ENCODE assay signal across 8 cellular contexts in genomic region chr4:56656346-56656643, GRCh38. TPM values are rescaled to one million over a fixed set of nuclear protein-coding genes. Genes with fewer than 3 reads are reported as not detected.
DNase-seq lines count a peak whose midpoint lies in the region; ATAC-seq and TF ChIP-seq lines count a peak whose summit lies in the region.
"Had no signal": no experiment of that assay in that cellular context is flagged by ENCODE, and none has a peak within 500 bp of the region (broad histone marks: within the 10 kb centered on the region; RNA-seq: fewer than 3 reads in every experiment).

No MANE protein-coding gene starts in this region.

- no peak for DNase-seq in activated T-helper 2 cell treated with anti-CD3 and anti-CD28 coated beads, Interferon-gamma antibody, Interleukin-2, Interleukin-4, amounts not matched to agents 10 μg/mL and 5 μg/mL and 100 μg/mL, durations not matched to agents 14 hours and 24 hours and 36 hours (ENCODE audit: low spot score)
- DNase-seq in Right ventricle myocardium superior: peak; percentile 47
- DNase-seq in retinal pigment epithelial cell (ENCODE audit: low read depth): no peak
- DNase-seq in NCI-H2196 (lab: John Stamatoyannopoulos, UW; ENCODE audit: unreplicated experiment): no peak
- no peak for DNase-seq in NCI-H446 treated with DMSO at 0.1 percent for 48 hours (lab: John Stamatoyannopoulos, UW)

- peaks cover 13% of the 10 kb centered on the region for H3K36me3 Mint-ChIP-seq in activated T-helper 2 cell treated with anti-CD3 and anti-CD28 coated beads, Interferon-gamma antibody, Interleukin-2, Interleukin-4, amounts not matched to agents 10 μg/mL and 5 μg/mL and 100 μg/mL, durations not matched to agents 14 hours and 24 hours and 36 hours (ENCODE audit: low read depth)

- H3K9me3 Mint-ChIP-seq in activated T-helper 2 cell treated with anti-CD3 and anti-CD28 coated beads, Interferon-gamma antibody, Interleukin-2, Interleukin-4, amounts not matched to agents 10 μg/mL and 5 μg/mL and 100 μg/mL, durations not matched to agents 14 hours and 24 hours and 36 hours: no peaks in the 10 kb centered on the region

- TF ChIP-seq CTCF in retinal pigment epithelial cell (conservative IDR thresholded peaks at IDR 0.05; ENCODE audit: low read depth, low read length): peak; percentile 32

- peaks cover 51% of the 10 kb centered on the region for H3K4me1 Mint-ChIP-seq in activated T-helper 2 cell treated with anti-CD3 and anti-CD28 coated beads, Interferon-gamma antibody, Interleukin-2, Interleukin-4, amounts not matched to agents 10 μg/mL and 5 μg/mL and 100 μg/mL, durations not matched to agents 14 hours and 24 hours and 36 hours (ENCODE audit: low read depth)

- peaks cover 37% of the 10 kb centered on the region for H3K27me3 Mint-ChIP-seq in activated T-helper 2 cell treated with anti-CD3 and anti-CD28 coated beads, Interferon-gamma antibody, Interleukin-2, Interleukin-4, amounts not matched to agents 10 μg/mL and 5 μg/mL and 100 μg/mL, durations not matched to agents 14 hours and 24 hours and 36 hours (ENCODE audit: low read depth)

- peak; percentile 43 for ATAC-seq in HG03442 (IDR thresholded peaks at IDR 0.05; ENCODE audit: unreplicated experiment)
- peak; percentile 48 for ATAC-seq in Right ventricle myocardium superior (ENCODE audit: poor library complexity)
- ATAC-seq in HG02588 (IDR thresholded peaks at IDR 0.05; ENCODE audit: unreplicated experiment): no peak

- no peak overlapping the region for H3K27ac Mint-ChIP-seq in activated T-helper 2 cell treated with anti-CD3 and anti-CD28 coated beads, Interferon-gamma antibody, Interleukin-2, Interleukin-4, amounts not matched to agents 10 μg/mL and 5 μg/mL and 100 μg/mL, durations not matched to agents 14 hours and 24 hours and 36 hours

- intact Hi-C loops in activated T-helper 2 cell treated with anti-CD3 and anti-CD28 coated beads, Interferon-gamma antibody, Interleukin-2, Interleukin-4, amounts not matched to agents 10 μg/mL and 5 μg/mL and 100 μg/mL, durations not matched to agents 14 hours and 24 hours and 36 hours (cut with micrococcal nuclease): loop anchor here (10.0 kb wide), 2 partner anchors 191 to 319 kb away; partner anchors contain the start of genes NOA1, POLR2B and SRP72
- intact Hi-C loops in Right ventricle myocardium superior (cut with DNase I): no loop called here

- peak overlapping the region; percentile 48 for H3K4me3 ChIP-seq in retinal pigment epithelial cell (ENCODE audit: low read length)

- peak overlapping the region; percentile 66 for H3K4me3 Mint-ChIP-seq in activated T-helper 2 cell treated with anti-CD3 and anti-CD28 coated beads, Interferon-gamma antibody, Interleukin-2, Interleukin-4, amounts not matched to agents 10 μg/mL and 5 μg/mL and 100 μg/mL, durations not matched to agents 14 hours and 24 hours and 36 hours (ENCODE audit: low read depth)

RNA-seq across cellular contexts. Expression of gene HOPX, which starts 24.8 kb away (rescaled TPM):
- total RNA-seq in activated T-helper 2 cell treated with anti-CD3 and anti-CD28 coated beads, Interferon-gamma antibody, Interleukin-2, Interleukin-4, amounts not matched to agents 10 μg/mL and 5 μg/mL and 100 μg/mL, durations not matched to agents 14 hours and 24 hours and 36 hours: 58.8 and 60.2 TPM in 2 replicates
- total RNA-seq in Right ventricle myocardium superior: 23.7 TPM
- total RNA-seq: SK-MEL-5 had no signal
